In the genomic region with DNA sequence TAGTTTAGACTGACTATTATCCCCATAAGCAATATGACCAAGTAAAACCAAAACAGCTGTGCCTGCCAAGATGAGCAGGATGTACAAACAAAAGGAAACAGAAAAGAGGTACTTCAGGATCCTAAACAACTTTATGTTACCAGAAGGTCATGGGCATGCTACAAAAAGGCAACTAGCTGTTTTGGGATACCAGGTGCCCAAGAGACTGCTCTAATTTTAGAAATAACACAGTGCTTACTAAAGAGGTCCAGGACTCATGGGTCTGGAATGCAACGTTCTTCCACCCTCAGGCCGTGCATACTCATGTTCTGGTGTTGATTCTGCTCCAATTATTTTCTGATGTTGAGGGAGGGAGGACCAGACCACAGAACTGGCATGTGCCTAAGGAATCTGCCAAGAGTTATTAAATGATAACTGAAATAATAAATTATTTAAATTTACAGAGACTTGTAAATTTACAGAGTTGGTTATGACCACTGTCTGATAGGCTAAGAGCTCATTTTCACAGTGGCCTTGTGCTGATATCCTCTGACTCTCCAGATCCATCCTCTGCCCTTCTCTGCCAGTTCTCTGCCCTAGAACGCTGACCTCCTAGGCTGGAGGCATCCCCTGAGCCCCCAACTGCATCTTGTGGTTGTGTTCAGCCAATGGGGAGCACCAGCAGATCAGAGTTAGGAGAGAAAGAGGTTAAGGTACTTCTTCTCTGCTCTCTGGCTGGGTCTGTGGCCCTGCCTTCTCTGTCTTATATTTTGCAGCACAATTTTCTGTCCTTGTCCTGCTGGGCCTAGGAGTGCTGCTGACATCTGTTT, we compare ENCODE assay signal across 9 cellular contexts. TPM values are rescaled to one million over a fixed set of nuclear protein-coding genes. Genes with fewer than 3 reads are reported as not detected.
A peak's percentile ranks its signal among the peaks of the same experiment; 100 is the strongest.
DNase-seq lines count a peak whose midpoint lies in the region; ATAC-seq and TF ChIP-seq lines count a peak whose summit lies in the region.
"Had no signal": no experiment of that assay in that cellular context is flagged by ENCODE, and none has a peak within 500 bp of the region (broad histone marks: within the 10 kb centered on the region; RNA-seq: fewer than 3 reads in every experiment).

No MANE protein-coding gene starts in this region.

- H3K36me3 ChIP-seq in cardiac muscle cell (no peaks in the 10 kb centered on the region), skeletal muscle tissue (ENCODE audit: control insufficient read depth in 3 of 3, insufficient read depth in 3 of 3, low read length in 3 of 3) (no peaks in the 10 kb centered on the region)

- no peaks in the 10 kb centered on the region for H3K27me3 ChIP-seq in cardiac muscle cell
- H3K27me3 ChIP-seq in skeletal muscle tissue (ENCODE audit: control insufficient read depth in 3 of 3, insufficient read depth in 3 of 3, low read length in 3 of 3), result no peaks in the 10 kb centered on the region

- no peak overlapping the region for H3K9ac ChIP-seq in skeletal muscle tissue (ENCODE audit: low read depth in 1 of 3, low read length in 3 of 3)

- peaks cover 25% of the 10 kb centered on the region for H3K4me1 ChIP-seq in cardiac muscle cell (ENCODE audit: low read depth)
- peaks cover 20 to 33% (median 27%) of the 10 kb centered on the region in 3 donors for H3K4me1 ChIP-seq in skeletal muscle tissue (ENCODE audit: control insufficient read depth in 3 of 3, insufficient read depth in 3 of 3, low read length in 3 of 3)

- H3K9me3 ChIP-seq in cardiac muscle cell (ENCODE audit: low read depth), result no peaks in the 10 kb centered on the region
- H3K9me3 ChIP-seq in skeletal muscle tissue (ENCODE audit: control insufficient read depth in 3 of 3, low read length in 3 of 3), result no peaks in the 10 kb centered on the region

- H3K27ac ChIP-seq in cardiac muscle cell, result peak overlapping the region; percentile 24
- H3K27ac ChIP-seq in skeletal muscle tissue (ENCODE audit: low read depth, low read length), result peak overlapping the region; percentile 90

- no peak for ATAC-seq in GM18870 (IDR thresholded peaks at IDR 0.05; ENCODE audit: unreplicated experiment)
- ATAC-seq in HG02840 (IDR thresholded peaks at IDR 0.05; ENCODE audit: low FRiP score, unreplicated experiment), result no peak

- TF ChIP-seq CTCF in cardiac muscle cell (IDR thresholded peaks at IDR 0.05; ENCODE audit: low read depth, low read length), result no peak

- H3K4me3 ChIP-seq in cardiac muscle cell, result no peak overlapping the region
- H3K4me3 ChIP-seq in skeletal muscle tissue (ENCODE audit: low read length in 3 of 3), result no peak overlapping the region

- DNase-seq in H4 (ENCODE audit: low spot score) (peak; percentile 29), T1000 (lab: John Stamatoyannopoulos, UW) (peak; percentile 68), cardiac muscle cell (ENCODE audit: low read depth in 1 of 2, low spot score in 1 of 2) (peak in 1 of 2 donors; percentile 89), SHP77 (lab: John Stamatoyannopoulos, UW) (no peak), NOMO-1 treated with dmso at 0.1 percent for 144 hours (lab: John Stamatoyannopoulos, UW; ENCODE audit: unreplicated experiment) (no peak)
- DNase-seq: midbrain had no signal

RNA-seq across cellular contexts. Expression of gene BCL10, which starts 37.7 kb away (rescaled TPM):
- total RNA-seq in H4 (2014; rRNA removed; shearing (Covaris generic)), result 13.1 and 19.8 TPM in 2 replicates
- 11.7 and 12.8 TPM in 2 replicates for total RNA-seq in cardiac muscle cell
- 11.7 and 18.9 TPM in 2 replicates for polyA plus RNA-seq in cardiac muscle cell
- 15.7 TPM for total RNA-seq in skeletal muscle tissue

RNA-seq across cellular contexts. Expression of gene C1orf52, which starts 54.6 kb away (rescaled TPM):
- total RNA-seq in H4 (2014; rRNA removed; shearing (Covaris generic)), result 15.2 and 16.6 TPM in 2 replicates
- 63.4 and 71.6 TPM in 2 replicates for total RNA-seq in cardiac muscle cell
- polyA plus RNA-seq in cardiac muscle cell, result 82.1 and 91.4 TPM in 2 replicates
- total RNA-seq in skeletal muscle tissue, result 6.3 TPM

Comparison
In these comparisons a context has a peak if more than half of its experiments do, and no peak if none do; other contexts are left out.
1. DNase-seq: peak in H4 (single experiment) and T1000 (single experiment); none in SHP77 (0 of 2) and NOMO-1 treated with dmso at 0.1 percent for 144 hours (single experiment).